ENCODE assay signal across 1 cellular context in the genomic region with DNA sequence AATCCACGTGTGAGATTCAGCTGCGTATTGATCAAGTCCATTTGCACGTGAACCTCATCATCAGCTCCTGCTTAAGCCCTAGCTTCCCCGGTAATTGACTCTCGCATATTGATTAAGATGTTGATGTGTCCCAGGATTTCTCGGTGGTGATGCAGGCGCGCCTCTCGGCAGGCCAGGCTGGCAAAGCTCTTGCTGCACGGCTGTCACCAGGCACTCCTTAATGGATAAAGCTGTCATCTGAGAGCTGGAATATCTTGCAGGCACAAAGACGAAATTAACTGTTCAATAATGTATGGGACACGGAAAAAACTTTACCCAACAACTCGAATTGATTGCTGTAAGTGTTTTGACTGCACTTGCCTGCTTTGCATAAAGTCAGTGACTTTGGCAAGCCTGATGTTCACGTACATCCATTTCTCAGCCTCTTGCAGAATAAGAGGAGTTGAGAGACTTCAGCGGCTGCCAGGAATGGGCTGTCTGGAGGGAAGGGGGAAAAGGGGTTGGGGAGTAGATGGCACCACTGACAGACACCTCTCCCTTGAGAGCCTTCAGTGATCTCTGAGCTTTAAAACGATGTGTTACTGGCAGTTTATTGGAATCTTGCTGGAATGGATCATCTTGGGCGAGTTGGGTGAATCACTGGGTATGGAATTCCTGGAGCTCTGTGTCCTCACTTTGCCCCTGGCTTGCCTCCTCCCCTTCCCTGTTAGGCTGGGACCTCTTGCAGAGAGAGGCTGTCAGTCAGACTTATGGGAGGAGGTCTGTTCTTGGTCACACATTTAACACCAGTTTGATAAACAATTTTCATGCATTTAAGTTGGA.
A peak's percentile ranks its signal among the peaks of the same experiment; 100 is the strongest.
TF ChIP-seq lines count a peak whose summit lies in the region.

No MANE protein-coding gene starts in this region.

TF ChIP-seq in SK-N-SH, 30 proteins besides CTCF, POLR2A, EP300 and RAD21 (continued from another document):
- TF ChIP-seq SMC3 (IDR thresholded peaks at IDR 0.05; ENCODE audit: low read depth, low read length) (no peak), IRF3 (IDR thresholded peaks at IDR 0.05; ENCODE audit: low read depth, low read length) (no peak), RCOR1 (IDR thresholded peaks at IDR 0.05; ENCODE audit: low read length) (no peak), FOSL2 (IDR thresholded peaks at IDR 0.05; ENCODE audit: borderline replicate concordance, low read depth) (peak; percentile 93), ELF1 (IDR thresholded peaks at IDR 0.05) (no peak), NRF1 (IDR thresholded peaks at IDR 0.05; ENCODE audit: low read depth, low read length) (no peak)
TF ChIP-seq in SK-N-SH: peak in this region for 11.
